Comparison of ENCODE assay signal across 1 cellular context in genomic region chr7:129906700-129907099, GRCh38.
TF ChIP-seq lines count a peak whose summit lies in the region.

No MANE protein-coding gene starts in this region.

TF ChIP-seq in GM23338, 12 proteins besides CTCF, POLR2A, EP300 and RAD21 (continued from another document):
- no peak for TF ChIP-seq ZNF462 (CRISPR knock-in tag; IDR thresholded peaks at IDR 0.05)
